In genomic region chr6:156774872-156775405, GRCh38 we compare ENCODE assay signal across 9 cellular contexts. TPM values are rescaled to one million over a fixed set of nuclear protein-coding genes. Genes with fewer than 3 reads are reported as not detected.
DNase-seq lines count a peak whose midpoint lies in the region; ATAC-seq and TF ChIP-seq lines count a peak whose summit lies in the region.
"Had no signal": no experiment of that assay in that cellular context is flagged by ENCODE, and none has a peak within 500 bp of the region (broad histone marks: within the 10 kb centered on the region; RNA-seq: fewer than 3 reads in every experiment).

No MANE protein-coding gene starts in this region.

- H3K4me1 Mint-ChIP-seq in activated naive CD8-positive, alpha-beta T cell treated with anti-CD3 and anti-CD28 coated beads, Interleukin-2, amount 50 U/mL, for 24 hours = peaks cover 26% of the 10 kb centered on the region
- peaks cover 21% of the 10 kb centered on the region for H3K4me1 Mint-ChIP-seq in activated naive CD8-positive, alpha-beta T cell treated with anti-CD3 and anti-CD28 coated beads for 36 hours
- H3K4me1 Mint-ChIP-seq in T-cell (peaks cover 21 to 24% (median 22%) of the 10 kb centered on the region in 3 donors), glutamatergic neuron (ENCODE audit: low read depth, unreplicated experiment) (peaks cover 29% of the 10 kb centered on the region)

- H3K27me3 Mint-ChIP-seq in activated naive CD8-positive, alpha-beta T cell treated with anti-CD3 and anti-CD28 coated beads, Interleukin-2, amount 50 U/mL, for 24 hours = no peaks in the 10 kb centered on the region
- H3K27me3 Mint-ChIP-seq in activated naive CD8-positive, alpha-beta T cell treated with anti-CD3 and anti-CD28 coated beads for 36 hours = no peaks in the 10 kb centered on the region
- no peaks in the 10 kb centered on the region for H3K27me3 Mint-ChIP-seq in T-cell
- H3K27me3 Mint-ChIP-seq in glutamatergic neuron (ENCODE audit: unreplicated experiment) = peaks cover 21% of the 10 kb centered on the region

- CTCF ChIA-PET in T-cell (lab: Charles Lee) = interaction anchor here in 1 of 2 donors (0.6 kb wide), 1 partner anchor 423 kb away, joined by 4 read pairs; no protein-coding TSS in a partner anchor

- ATAC-seq in activated naive CD8-positive, alpha-beta T cell treated with anti-CD3 and anti-CD28 coated beads, Interleukin-2, amount 50 U/mL, for 24 hours = no peak
- ATAC-seq in T-cell (replicated peaks in 1 of 4) (no peak), GM21528 (IDR thresholded peaks at IDR 0.05; ENCODE audit: low FRiP score, unreplicated experiment) (no peak), GM18502 (IDR thresholded peaks at IDR 0.05; ENCODE audit: poor library complexity, unreplicated experiment) (no peak)

- no peaks in the 10 kb centered on the region for H3K36me3 Mint-ChIP-seq in activated naive CD8-positive, alpha-beta T cell treated with anti-CD3 and anti-CD28 coated beads, Interleukin-2, amount 50 U/mL, for 24 hours (ENCODE audit: low read depth)
- peaks cover 5% of the 10 kb centered on the region for H3K36me3 Mint-ChIP-seq in activated naive CD8-positive, alpha-beta T cell treated with anti-CD3 and anti-CD28 coated beads for 36 hours
- H3K36me3 Mint-ChIP-seq in T-cell (no peaks in the 10 kb centered on the region), glutamatergic neuron (ENCODE audit: unreplicated experiment) (no peaks in the 10 kb centered on the region)

- no peaks in the 10 kb centered on the region for H3K36me3 ChIP-seq in tibial nerve
- H3K36me3 ChIP-seq: MG63 had no signal

- H3K9me3 ChIP-seq in tibial nerve = no peaks in the 10 kb centered on the region
- H3K9me3 ChIP-seq: MG63 had no signal

- peak overlapping the region in 3 of 4 donors; percentile 4 to 23 (median 16) for H3K4me3 ChIP-seq in tibial nerve
- H3K4me3 ChIP-seq: MG63 had no signal

- H3K27ac Mint-ChIP-seq in activated naive CD8-positive, alpha-beta T cell treated with anti-CD3 and anti-CD28 coated beads, Interleukin-2, amount 50 U/mL, for 24 hours = peak overlapping the region; percentile 59
- no peak overlapping the region for H3K27ac Mint-ChIP-seq in activated naive CD8-positive, alpha-beta T cell treated with anti-CD3 and anti-CD28 coated beads for 36 hours
- H3K27ac Mint-ChIP-seq in T-cell (peak overlapping the region; percentile 23), glutamatergic neuron (ENCODE audit: unreplicated experiment) (peak overlapping the region; percentile 100)

- H3K27me3 ChIP-seq in tibial nerve = no peaks in the 10 kb centered on the region
- H3K27me3 ChIP-seq: MG63 had no signal

- peak in 1 of 2 donors; percentile 19 for TF ChIP-seq EP300 in tibial nerve (IDR thresholded peaks at IDR 0.05)

- DNase-seq in activated naive CD8-positive, alpha-beta T cell treated with anti-CD3 and anti-CD28 coated beads, Interleukin-2, amount 50 U/mL, for 24 hours = no peak
- no peak for DNase-seq in activated naive CD8-positive, alpha-beta T cell treated with anti-CD3 and anti-CD28 coated beads for 36 hours
- DNase-seq in T-cell = no peak
- DNase-seq in glutamatergic neuron = peak; percentile 55
- peak in 1 of 2 donors; percentile 24 for DNase-seq in tibial nerve (ENCODE audit: low spot score in 2 of 2)
- no peak for DNase-seq in stimulated activated CD8-positive, alpha-beta memory T cell treated with anti-CD3 and anti-CD28 coated beads, Interleukin-4, amount 100 ng/mL, for 48 hours

- peak overlapping the region; percentile 72 to 100 (median 96) for H3K27ac ChIP-seq in tibial nerve

- POLR2A ChIA-PET in T-cell (lab: Charles Lee) = no interaction called here

- TF ChIP-seq POLR2A in tibial nerve (IDR thresholded peaks at IDR 0.05) = no peak

- peaks cover 0 to 32% (median 5%) of the 10 kb centered on the region in 4 donors for H3K4me1 ChIP-seq in tibial nerve

- TF ChIP-seq CTCF in glutamatergic neuron (IDR thresholded peaks at IDR 0.05; ENCODE audit: partially characterized antibody, unreplicated experiment) (no peak), tibial nerve (IDR thresholded peaks at IDR 0.05) (peak in 1 of 5 experiments; percentile 12)

- H3K4me3 Mint-ChIP-seq in activated naive CD8-positive, alpha-beta T cell treated with anti-CD3 and anti-CD28 coated beads, Interleukin-2, amount 50 U/mL, for 24 hours = peak overlapping the region; percentile 29
- no peak overlapping the region for H3K4me3 Mint-ChIP-seq in activated naive CD8-positive, alpha-beta T cell treated with anti-CD3 and anti-CD28 coated beads for 36 hours
- H3K4me3 Mint-ChIP-seq in T-cell = no peak overlapping the region
- H3K4me3 Mint-ChIP-seq in glutamatergic neuron (ENCODE audit: unreplicated experiment) = peak overlapping the region; percentile 78

- 19% methylated on average over 5 of the region's 5 CpGs for WGBS in tibial nerve, 2 donors

- H3K9me3 Mint-ChIP-seq in activated naive CD8-positive, alpha-beta T cell treated with anti-CD3 and anti-CD28 coated beads, Interleukin-2, amount 50 U/mL, for 24 hours = no peaks in the 10 kb centered on the region
- no peaks in the 10 kb centered on the region for H3K9me3 Mint-ChIP-seq in activated naive CD8-positive, alpha-beta T cell treated with anti-CD3 and anti-CD28 coated beads for 36 hours
- H3K9me3 Mint-ChIP-seq in T-cell (no peaks in the 10 kb centered on the region), glutamatergic neuron (ENCODE audit: unreplicated experiment) (peaks cover 20% of the 10 kb centered on the region)

RNA-seq across cellular contexts. Expression of gene ARID1B, which starts 2.2 kb away (rescaled TPM):
- total RNA-seq in activated naive CD8-positive, alpha-beta T cell treated with anti-CD3 and anti-CD28 coated beads for 36 hours = 10 to 100 TPM; 40.6 to 41.5 TPM
- 100 to 1,000 TPM; 103 to 161 (median 108) TPM for total RNA-seq in T-cell
- 202 TPM for total RNA-seq in glutamatergic neuron (ENCODE audit: unreplicated experiment)
- 100 to 1,000 TPM in 3 of 4 donors, 10 to 100 TPM in 1; 91.5 to 123 (median 110) TPM for total RNA-seq in tibial nerve

Comparison
In these comparisons a context has a peak if more than half of its experiments do, and no peak if none do; other contexts are left out.
1. H3K4me3 Mint-ChIP-seq: peak in activated naive CD8-positive, alpha-beta T cell treated with anti-CD3 and anti-CD28 coated beads, Interleukin-2, amount 50 U/mL, for 24 hours (single experiment) and glutamatergic neuron (single experiment); none in activated naive CD8-positive, alpha-beta T cell treated with anti-CD3 and anti-CD28 coated beads for 36 hours (single experiment) and T-cell (0 of 3).